14 cellular contexts compared by ENCODE assay signal in the genomic region with DNA sequence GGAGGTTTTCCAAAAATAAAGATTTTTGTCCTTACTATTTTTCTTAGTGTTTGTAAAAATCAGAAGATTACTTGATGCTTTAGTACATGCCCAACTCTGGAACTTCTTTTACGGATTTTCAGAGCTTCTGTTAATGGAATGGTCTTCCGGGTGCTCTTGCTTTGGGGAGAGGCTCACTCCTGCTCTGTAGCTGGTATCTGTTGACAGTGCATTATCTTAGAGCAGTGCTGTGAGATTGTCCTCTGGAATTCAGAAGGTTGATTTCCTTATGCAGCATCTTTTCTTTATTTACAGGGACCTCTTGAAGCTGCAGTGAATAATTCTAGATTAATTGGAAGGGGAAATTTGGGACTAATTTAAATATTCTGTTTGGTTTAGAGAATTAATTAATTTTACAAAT. TPM values are rescaled to one million over a fixed set of nuclear protein-coding genes. Genes with fewer than 3 reads are reported as not detected.
DNase-seq lines count a peak whose midpoint lies in the region; ATAC-seq and TF ChIP-seq lines count a peak whose summit lies in the region.
"Had no signal": no experiment of that assay in that cellular context is flagged by ENCODE, and none has a peak within 500 bp of the region (broad histone marks: within the 10 kb centered on the region; RNA-seq: fewer than 3 reads in every experiment).

No MANE protein-coding gene starts in this region.

- H3K4me3 Mint-ChIP-seq in HFFc6, result peak overlapping the region; percentile 63
- H3K4me3 Mint-ChIP-seq in activated naive CD8-positive, alpha-beta T cell treated with anti-CD3 and anti-CD28 coated beads, Interleukin-2, amount 50 U/mL, for 24 hours, result peak overlapping the region; percentile 99
- H3K4me3 Mint-ChIP-seq in natural killer cell, result peak overlapping the region; percentile 87

- peak overlapping the region in 1 of 2 experiments; percentile 44; a peak in 1 of 4 replicates for H3K27ac ChIP-seq in SK-N-SH (ENCODE audit: low read depth in 2 of 2, low read length in 1 of 2)
- H3K27ac ChIP-seq: RWPE1, upper lobe of right lung, VCaP had no signal

- 0 out of 2 replicates have a peak overlapping the region, but pooled peaks have one; percentile 17 for H3K4me2 ChIP-seq in SK-N-SH

- no peaks in the 10 kb centered on the region for H3K9me3 Mint-ChIP-seq in HFFc6
- peaks cover 5% of the 10 kb centered on the region for H3K9me3 Mint-ChIP-seq in activated naive CD8-positive, alpha-beta T cell treated with anti-CD3 and anti-CD28 coated beads, Interleukin-2, amount 50 U/mL, for 24 hours
- H3K9me3 Mint-ChIP-seq in natural killer cell, result no peaks in the 10 kb centered on the region
- H3K9me3 Mint-ChIP-seq: H9 had no signal

- peaks cover 18 to 27% of the 10 kb centered on the region in 2 experiments; a peak in 3 of 4 replicates for H3K4me1 ChIP-seq in SK-N-SH (ENCODE audit: control insufficient read depth in 1 of 2, insufficient read depth in 2 of 2, low read depth in 1 of 2, low read length in 1 of 2)

- TF ChIP-seq CTCF in SK-N-SH (IDR thresholded peaks at IDR 0.05), result no peak
- TF ChIP-seq CTCF in HFFc6 (IDR thresholded peaks at IDR 0.05), result no peak
- no peak for TF ChIP-seq CTCF in natural killer cell (IDR thresholded peaks at IDR 0.05)
- TF ChIP-seq CTCF in GM13976 (IDR thresholded peaks at IDR 0.05; ENCODE audit: borderline replicate concordance, control extremely low read depth, extremely low read depth, insufficient read depth, missing control alignments), result no peak

- H3K36me3 Mint-ChIP-seq in HFFc6 (ENCODE audit: low read depth) (peaks cover 4% of the 10 kb centered on the region; the same call in 1 of the 2 replicates), natural killer cell (no peaks in the 10 kb centered on the region)
- peaks cover 10% of the 10 kb centered on the region for H3K36me3 Mint-ChIP-seq in activated naive CD8-positive, alpha-beta T cell treated with anti-CD3 and anti-CD28 coated beads, Interleukin-2, amount 50 U/mL, for 24 hours (ENCODE audit: low read depth)

- peak overlapping the region; percentile 71 for H3K27ac Mint-ChIP-seq in HFFc6
- H3K27ac Mint-ChIP-seq in activated naive CD8-positive, alpha-beta T cell treated with anti-CD3 and anti-CD28 coated beads, Interleukin-2, amount 50 U/mL, for 24 hours, result peak overlapping the region; percentile 96
- peak overlapping the region; percentile 98 to 99 for H3K27ac Mint-ChIP-seq in natural killer cell
- H3K27ac Mint-ChIP-seq: H9 had no signal

- peaks cover 41% of the 10 kb centered on the region for H3K79me2 ChIP-seq in SK-N-SH (ENCODE audit: insufficient read depth)

- H3K27me3 Mint-ChIP-seq in HFFc6 (ENCODE audit: insufficient read depth) (no peaks in the 10 kb centered on the region; the same call in 1 of the 2 replicates), natural killer cell (ENCODE audit: low read depth in 2 of 2) (peaks cover 0 to 4% of the 10 kb centered on the region in 2 donors)
- no peaks in the 10 kb centered on the region for H3K27me3 Mint-ChIP-seq in activated naive CD8-positive, alpha-beta T cell treated with anti-CD3 and anti-CD28 coated beads, Interleukin-2, amount 50 U/mL, for 24 hours

- H3K9me3 ChIP-seq in SK-N-SH, result no peaks in the 10 kb centered on the region
- H3K9me3 ChIP-seq: upper lobe of right lung had no signal

- H3K27me3 ChIP-seq in SK-N-SH (ENCODE audit: insufficient read depth), result no peaks in the 10 kb centered on the region
- H3K27me3 ChIP-seq: upper lobe of right lung had no signal

- DNase-seq in SK-N-SH (no peak), HFFc6 (no peak), natural killer cell (no peak), GM13976 (ENCODE audit: low spot score) (no peak)
- DNase-seq in activated naive CD8-positive, alpha-beta T cell treated with anti-CD3 and anti-CD28 coated beads, Interleukin-2, amount 50 U/mL, for 24 hours, result no peak
- DNase-seq: DMS 273 treated with DMSO at 0.1 percent for 48 hours, H9, small intestine, upper lobe of right lung had no signal

- H3K4me1 Mint-ChIP-seq in HFFc6 (ENCODE audit: low read depth) (peaks cover 76% of the 10 kb centered on the region), natural killer cell (peaks cover 89 to 93% of the 10 kb centered on the region in 2 donors)
- peaks cover 87% of the 10 kb centered on the region for H3K4me1 Mint-ChIP-seq in activated naive CD8-positive, alpha-beta T cell treated with anti-CD3 and anti-CD28 coated beads, Interleukin-2, amount 50 U/mL, for 24 hours

- no peak overlapping the region for H2AFZ ChIP-seq in SK-N-SH (ENCODE audit: low read depth)

- no peaks in the 10 kb centered on the region for H3K36me3 ChIP-seq in SK-N-SH (replicated peaks in 1 of 2; ENCODE audit: control insufficient read depth in 1 of 2, insufficient read depth in 2 of 2, low read length in 1 of 2)
- H3K36me3 ChIP-seq: upper lobe of right lung had no signal

- in situ Hi-C loops in GM13976 (cut with MboI; ENCODE audit: low sequenced_read_pairs, unreplicated experiment), result no loop called here

- CTCF ChIA-PET in SK-N-SH (lab: Yijun Ruan, JAX), result interaction anchor here (1.8 to 2.5 kb wide), 3 partner anchors 20 to 98 kb away, joined by 4 to 9 read pairs (median 6); no protein-coding TSS in a partner anchor

- no peak for ATAC-seq in SK-N-SH treated with all-trans-retinoic acid at 6 μM for 48 hours
- ATAC-seq in activated naive CD8-positive, alpha-beta T cell treated with anti-CD3 and anti-CD28 coated beads, Interleukin-2, amount 50 U/mL, for 24 hours, result no peak
- no peak for ATAC-seq in natural killer cell
- ATAC-seq in GM19328 (IDR thresholded peaks at IDR 0.05; ENCODE audit: unreplicated experiment), result no peak
- no peak for ATAC-seq in GM18517 (IDR thresholded peaks at IDR 0.05; ENCODE audit: unreplicated experiment)
- ATAC-seq: upper lobe of right lung had no signal

- H3F3A ChIP-seq in SK-N-SH (replicated peaks; ENCODE audit: insufficient read depth), result no peaks in the 10 kb centered on the region

- no peaks in the 10 kb centered on the region for H3K9me2 ChIP-seq in SK-N-SH

- H3K4me3 ChIP-seq in SK-N-SH (ENCODE audit: low read depth in 2 of 2, low read length in 1 of 2), result no peak overlapping the region
- H3K4me3 ChIP-seq: upper lobe of right lung had no signal

- no peak for TF ChIP-seq RAD21 in SK-N-SH (IDR thresholded peaks at IDR 0.05; ENCODE audit: low read length)

- WGBS in SK-N-SH (ENCODE audit: low lambda C conversion rate), result 95% methylated on average over 2 of the region's 2 CpGs

- H4K20me1 ChIP-seq in SK-N-SH (ENCODE audit: insufficient read depth), result no peaks in the 10 kb centered on the region

- intact Hi-C loops in natural killer cell (cut with micrococcal nuclease), result loop anchor here (1.0 kb wide), 1 partner anchor 67 kb away; no protein-coding TSS in a partner anchor

- no peak overlapping the region for H3K9ac ChIP-seq in SK-N-SH

- no peak for TF ChIP-seq EP300 in SK-N-SH (IDR thresholded peaks at IDR 0.05; ENCODE audit: borderline replicate concordance in 1 of 2, low read depth in 1 of 2, low read length in 1 of 2)

- POLR2A ChIA-PET in SK-N-SH (lab: Yijun Ruan, JAX), result no interaction called here

TF ChIP-seq in SK-N-SH, 30 proteins besides CTCF, POLR2A, EP300 and RAD21 (continues in another document):
- no peak for TF ChIP-seq FOXJ3 (CRISPR knock-in tag; IDR thresholded peaks at IDR 0.05)
- TF ChIP-seq, protein P1, sequence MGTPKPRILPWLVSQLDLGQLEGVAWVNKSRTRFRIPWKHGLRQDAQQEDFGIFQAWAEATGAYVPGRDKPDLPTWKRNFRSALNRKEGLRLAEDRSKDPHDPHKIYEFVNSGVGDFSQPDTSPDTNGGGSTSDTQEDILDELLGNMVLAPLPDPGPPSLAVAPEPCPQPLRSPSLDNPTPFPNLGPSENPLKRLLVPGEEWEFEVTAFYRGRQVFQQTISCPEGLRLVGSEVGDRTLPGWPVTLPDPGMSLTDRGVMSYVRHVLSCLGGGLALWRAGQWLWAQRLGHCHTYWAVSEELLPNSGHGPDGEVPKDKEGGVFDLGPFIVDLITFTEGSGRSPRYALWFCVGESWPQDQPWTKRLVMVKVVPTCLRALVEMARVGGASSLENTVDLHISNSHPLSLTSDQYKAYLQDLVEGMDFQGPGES (IDR thresholded peaks at IDR 0.05; ENCODE audit: low read depth, low read length), result no peak
- TF ChIP-seq SIN3A (IDR thresholded peaks at IDR 0.05; ENCODE audit: borderline replicate concordance, low read depth, low read length), result no peak
- no peak for TF ChIP-seq TCF12 (IDR thresholded peaks at IDR 0.05)
- TF ChIP-seq MEF2A (IDR thresholded peaks at IDR 0.05; ENCODE audit: borderline replicate concordance, low read depth), result no peak
- no peak for TF ChIP-seq GABPA (IDR thresholded peaks at IDR 0.05; ENCODE audit: low read depth)

TF ChIP-seq in SK-N-SH treated with all-trans-retinoic acid at 6 μM for 48 hours, 23 proteins besides CTCF, POLR2A, EP300 and RAD21 (continues in another document):
- TF ChIP-seq, protein P2, sequence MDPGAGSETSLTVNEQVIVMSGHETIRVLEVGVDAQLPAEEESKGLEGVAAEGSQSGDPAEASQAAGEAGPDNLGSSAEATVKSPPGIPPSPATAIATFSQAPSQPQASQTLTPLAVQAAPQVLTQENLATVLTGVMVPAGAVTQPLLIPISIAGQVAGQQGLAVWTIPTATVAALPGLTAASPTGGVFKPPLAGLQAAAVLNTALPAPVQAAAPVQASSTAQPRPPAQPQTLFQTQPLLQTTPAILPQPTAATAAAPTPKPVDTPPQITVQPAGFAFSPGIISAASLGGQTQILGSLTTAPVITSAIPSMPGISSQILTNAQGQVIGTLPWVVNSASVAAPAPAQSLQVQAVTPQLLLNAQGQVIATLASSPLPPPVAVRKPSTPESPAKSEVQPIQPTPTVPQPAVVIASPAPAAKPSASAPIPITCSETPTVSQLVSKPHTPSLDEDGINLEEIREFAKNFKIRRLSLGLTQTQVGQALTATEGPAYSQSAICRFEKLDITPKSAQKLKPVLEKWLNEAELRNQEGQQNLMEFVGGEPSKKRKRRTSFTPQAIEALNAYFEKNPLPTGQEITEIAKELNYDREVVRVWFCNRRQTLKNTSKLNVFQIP (CRISPR knock-in tag; IDR thresholded peaks at IDR 0.05; ENCODE audit: borderline replicate concordance, low read depth), result no peak
- no peak for TF ChIP-seq ZNF8 (CRISPR knock-in tag; IDR thresholded peaks at IDR 0.05)
- TF ChIP-seq CSDC2 (CRISPR knock-in tag; IDR thresholded peaks at IDR 0.05), result no peak
- no peak for TF ChIP-seq TCF4 (CRISPR knock-in tag; IDR thresholded peaks at IDR 0.05; ENCODE audit: borderline replicate concordance)
- TF ChIP-seq SNAI2 (CRISPR knock-in tag; IDR thresholded peaks at IDR 0.05), result no peak

RNA-seq across cellular contexts. Expression of gene MAPRE2, which starts 4.6 kb away (rescaled TPM):
- polyA plus RNA-seq in SK-N-SH (2012; rRNA removed), result 11.5 and 14.1 TPM in 2 replicates
- polyA plus RNA-seq in SK-N-SH (2012; cell fraction: cytosol; rRNA removed), result 13.3 and 17.5 TPM in 2 replicates
- polyA plus RNA-seq in SK-N-SH (2012; cell fraction: nucleus; rRNA removed), result 8.0 and 9.7 TPM in 2 replicates
- total RNA-seq in HFFc6 (2021; fragmentation: NEBNext Ultra II Directional; extraction: Animal tissue kit (Norgen Biotek cat#: 25700)), result 10 to 100 TPM; 22.4 to 39.1 (median 24.4) TPM
- 100 to 1,000 TPM; 159 to 283 (median 207) TPM for total RNA-seq in natural killer cell
